1 cellular context compared by ENCODE assay signal in the genomic region with DNA sequence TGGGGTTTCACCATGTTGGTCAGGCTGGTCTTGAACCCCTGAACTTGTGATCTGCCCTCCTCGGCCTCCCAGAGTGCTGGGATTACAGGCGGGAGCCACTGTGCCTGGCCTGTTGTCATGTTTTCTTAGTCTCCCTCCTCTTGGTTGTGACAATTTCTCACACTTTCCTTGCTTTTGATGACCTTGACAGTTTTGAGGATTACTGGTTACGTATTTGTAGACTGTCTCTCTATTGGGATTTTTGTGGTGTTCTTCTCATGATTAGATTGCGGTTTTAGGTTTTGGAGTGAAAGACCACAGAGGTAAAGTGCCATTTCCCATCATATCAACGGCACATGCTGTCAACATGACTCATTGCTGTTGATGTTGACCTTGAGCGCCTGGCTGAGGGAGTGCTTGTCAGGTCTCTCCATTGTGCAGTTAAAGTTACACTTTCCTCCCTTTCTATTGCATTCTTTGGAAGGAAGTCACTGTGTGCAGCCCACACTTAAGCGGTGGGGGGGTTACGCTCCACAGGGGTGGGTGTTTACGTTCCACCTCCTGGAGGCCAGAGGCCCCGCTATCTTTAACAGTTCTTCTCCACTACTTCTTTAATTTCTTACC.
TF ChIP-seq lines count a peak whose summit lies in the region.

No MANE protein-coding gene starts in this region.

TF ChIP-seq in HEK293, 187 proteins besides CTCF, POLR2A, EP300 and RAD21 (continued from another document):
- TF ChIP-seq ZSCAN30 (tag by site-specific recombination; IDR thresholded peaks at IDR 0.05): 0 out of 2 replicates have a peak, but pooled peaks have one; percentile 12
- TF ChIP-seq KLF8 (tag by site-specific recombination; IDR thresholded peaks at IDR 0.05): 0 out of 2 replicates have a peak, but pooled peaks have one; percentile 29
- TF ChIP-seq ZNF335 (tag by site-specific recombination; conservative IDR thresholded peaks at IDR 0.05): peak; percentile 36; the same call in 1 of the 2 replicates
- TF ChIP-seq RBAK (tag by site-specific recombination; IDR thresholded peaks at IDR 0.05): peak; percentile 90
- no peak for TF ChIP-seq ZNF433 (tag by site-specific recombination; IDR thresholded peaks at IDR 0.05; ENCODE audit: low read depth)
- no peak for TF ChIP-seq ZNF341 (tag by site-specific recombination; IDR thresholded peaks at IDR 0.05; ENCODE audit: low read depth)
- TF ChIP-seq ZNF837 (tag by site-specific recombination; IDR thresholded peaks at IDR 0.05): no peak
- TF ChIP-seq ZNF791 (tag by site-specific recombination; IDR thresholded peaks at IDR 0.05): no peak
- TF ChIP-seq ZNF558 (tag by site-specific recombination; IDR thresholded peaks at IDR 0.05): peak; percentile 52; the same call in 1 of the 2 replicates
- 0 out of 2 replicates have a peak, but pooled peaks have one; percentile 44 for TF ChIP-seq ZNF843 (tag by site-specific recombination; IDR thresholded peaks at IDR 0.05)
- TF ChIP-seq ZNF423 (tag by site-specific recombination; IDR thresholded peaks at IDR 0.05): no peak
- TF ChIP-seq ZNF555 (tag by site-specific recombination; conservative IDR thresholded peaks at IDR 0.05): no peak
- TF ChIP-seq ZNF48 (tag by site-specific recombination; IDR thresholded peaks at IDR 0.05): no peak
- no peak for TF ChIP-seq ZNF311 (tag by site-specific recombination; IDR thresholded peaks at IDR 0.05; ENCODE audit: borderline replicate concordance)
- TF ChIP-seq, protein P1, sequence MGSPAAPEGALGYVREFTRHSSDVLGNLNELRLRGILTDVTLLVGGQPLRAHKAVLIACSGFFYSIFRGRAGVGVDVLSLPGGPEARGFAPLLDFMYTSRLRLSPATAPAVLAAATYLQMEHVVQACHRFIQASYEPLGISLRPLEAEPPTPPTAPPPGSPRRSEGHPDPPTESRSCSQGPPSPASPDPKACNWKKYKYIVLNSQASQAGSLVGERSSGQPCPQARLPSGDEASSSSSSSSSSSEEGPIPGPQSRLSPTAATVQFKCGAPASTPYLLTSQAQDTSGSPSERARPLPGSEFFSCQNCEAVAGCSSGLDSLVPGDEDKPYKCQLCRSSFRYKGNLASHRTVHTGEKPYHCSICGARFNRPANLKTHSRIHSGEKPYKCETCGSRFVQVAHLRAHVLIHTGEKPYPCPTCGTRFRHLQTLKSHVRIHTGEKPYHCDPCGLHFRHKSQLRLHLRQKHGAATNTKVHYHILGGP (tag by site-specific recombination; IDR thresholded peaks at IDR 0.05): no peak
- TF ChIP-seq GLIS1 (tag by site-specific recombination; IDR thresholded peaks at IDR 0.05): peak; percentile 94
- TF ChIP-seq ZNF214 (tag by site-specific recombination; IDR thresholded peaks at IDR 0.05; ENCODE audit: borderline replicate concordance): no peak
- no peak for TF ChIP-seq ZNF133 (tag by site-specific recombination; IDR thresholded peaks at IDR 0.05)
- no peak for TF ChIP-seq SCRT2 (tag by site-specific recombination; IDR thresholded peaks at IDR 0.05)
- TF ChIP-seq SALL2 (tag by site-specific recombination; IDR thresholded peaks at IDR 0.05; ENCODE audit: borderline replicate concordance): no peak
- TF ChIP-seq ZNF350 (tag by site-specific recombination; IDR thresholded peaks at IDR 0.05): no peak
- 0 out of 2 replicates have a peak, but pooled peaks have one; percentile 29 for TF ChIP-seq ZNF561 (tag by site-specific recombination; IDR thresholded peaks at IDR 0.05; ENCODE audit: borderline replicate concordance)
- TF ChIP-seq FEZF1 (tag by site-specific recombination; IDR thresholded peaks at IDR 0.05): peak; percentile 63
- no peak for TF ChIP-seq ZBTB1 (tag by site-specific recombination; IDR thresholded peaks at IDR 0.05)
- TF ChIP-seq, protein P2, sequence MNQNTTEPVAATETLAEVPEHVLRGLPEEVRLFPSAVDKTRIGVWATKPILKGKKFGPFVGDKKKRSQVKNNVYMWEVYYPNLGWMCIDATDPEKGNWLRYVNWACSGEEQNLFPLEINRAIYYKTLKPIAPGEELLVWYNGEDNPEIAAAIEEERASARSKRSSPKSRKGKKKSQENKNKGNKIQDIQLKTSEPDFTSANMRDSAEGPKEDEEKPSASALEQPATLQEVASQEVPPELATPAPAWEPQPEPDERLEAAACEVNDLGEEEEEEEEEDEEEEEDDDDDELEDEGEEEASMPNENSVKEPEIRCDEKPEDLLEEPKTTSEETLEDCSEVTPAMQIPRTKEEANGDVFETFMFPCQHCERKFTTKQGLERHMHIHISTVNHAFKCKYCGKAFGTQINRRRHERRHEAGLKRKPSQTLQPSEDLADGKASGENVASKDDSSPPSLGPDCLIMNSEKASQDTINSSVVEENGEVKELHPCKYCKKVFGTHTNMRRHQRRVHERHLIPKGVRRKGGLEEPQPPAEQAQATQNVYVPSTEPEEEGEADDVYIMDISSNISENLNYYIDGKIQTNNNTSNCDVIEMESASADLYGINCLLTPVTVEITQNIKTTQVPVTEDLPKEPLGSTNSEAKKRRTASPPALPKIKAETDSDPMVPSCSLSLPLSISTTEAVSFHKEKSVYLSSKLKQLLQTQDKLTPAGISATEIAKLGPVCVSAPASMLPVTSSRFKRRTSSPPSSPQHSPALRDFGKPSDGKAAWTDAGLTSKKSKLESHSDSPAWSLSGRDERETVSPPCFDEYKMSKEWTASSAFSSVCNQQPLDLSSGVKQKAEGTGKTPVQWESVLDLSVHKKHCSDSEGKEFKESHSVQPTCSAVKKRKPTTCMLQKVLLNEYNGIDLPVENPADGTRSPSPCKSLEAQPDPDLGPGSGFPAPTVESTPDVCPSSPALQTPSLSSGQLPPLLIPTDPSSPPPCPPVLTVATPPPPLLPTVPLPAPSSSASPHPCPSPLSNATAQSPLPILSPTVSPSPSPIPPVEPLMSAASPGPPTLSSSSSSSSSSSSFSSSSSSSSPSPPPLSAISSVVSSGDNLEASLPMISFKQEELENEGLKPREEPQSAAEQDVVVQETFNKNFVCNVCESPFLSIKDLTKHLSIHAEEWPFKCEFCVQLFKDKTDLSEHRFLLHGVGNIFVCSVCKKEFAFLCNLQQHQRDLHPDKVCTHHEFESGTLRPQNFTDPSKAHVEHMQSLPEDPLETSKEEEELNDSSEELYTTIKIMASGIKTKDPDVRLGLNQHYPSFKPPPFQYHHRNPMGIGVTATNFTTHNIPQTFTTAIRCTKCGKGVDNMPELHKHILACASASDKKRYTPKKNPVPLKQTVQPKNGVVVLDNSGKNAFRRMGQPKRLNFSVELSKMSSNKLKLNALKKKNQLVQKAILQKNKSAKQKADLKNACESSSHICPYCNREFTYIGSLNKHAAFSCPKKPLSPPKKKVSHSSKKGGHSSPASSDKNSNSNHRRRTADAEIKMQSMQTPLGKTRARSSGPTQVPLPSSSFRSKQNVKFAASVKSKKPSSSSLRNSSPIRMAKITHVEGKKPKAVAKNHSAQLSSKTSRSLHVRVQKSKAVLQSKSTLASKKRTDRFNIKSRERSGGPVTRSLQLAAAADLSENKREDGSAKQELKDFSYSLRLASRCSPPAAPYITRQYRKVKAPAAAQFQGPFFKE (tag by site-specific recombination; IDR thresholded peaks at IDR 0.05; ENCODE audit: borderline replicate concordance): no peak
- TF ChIP-seq, protein P3, sequence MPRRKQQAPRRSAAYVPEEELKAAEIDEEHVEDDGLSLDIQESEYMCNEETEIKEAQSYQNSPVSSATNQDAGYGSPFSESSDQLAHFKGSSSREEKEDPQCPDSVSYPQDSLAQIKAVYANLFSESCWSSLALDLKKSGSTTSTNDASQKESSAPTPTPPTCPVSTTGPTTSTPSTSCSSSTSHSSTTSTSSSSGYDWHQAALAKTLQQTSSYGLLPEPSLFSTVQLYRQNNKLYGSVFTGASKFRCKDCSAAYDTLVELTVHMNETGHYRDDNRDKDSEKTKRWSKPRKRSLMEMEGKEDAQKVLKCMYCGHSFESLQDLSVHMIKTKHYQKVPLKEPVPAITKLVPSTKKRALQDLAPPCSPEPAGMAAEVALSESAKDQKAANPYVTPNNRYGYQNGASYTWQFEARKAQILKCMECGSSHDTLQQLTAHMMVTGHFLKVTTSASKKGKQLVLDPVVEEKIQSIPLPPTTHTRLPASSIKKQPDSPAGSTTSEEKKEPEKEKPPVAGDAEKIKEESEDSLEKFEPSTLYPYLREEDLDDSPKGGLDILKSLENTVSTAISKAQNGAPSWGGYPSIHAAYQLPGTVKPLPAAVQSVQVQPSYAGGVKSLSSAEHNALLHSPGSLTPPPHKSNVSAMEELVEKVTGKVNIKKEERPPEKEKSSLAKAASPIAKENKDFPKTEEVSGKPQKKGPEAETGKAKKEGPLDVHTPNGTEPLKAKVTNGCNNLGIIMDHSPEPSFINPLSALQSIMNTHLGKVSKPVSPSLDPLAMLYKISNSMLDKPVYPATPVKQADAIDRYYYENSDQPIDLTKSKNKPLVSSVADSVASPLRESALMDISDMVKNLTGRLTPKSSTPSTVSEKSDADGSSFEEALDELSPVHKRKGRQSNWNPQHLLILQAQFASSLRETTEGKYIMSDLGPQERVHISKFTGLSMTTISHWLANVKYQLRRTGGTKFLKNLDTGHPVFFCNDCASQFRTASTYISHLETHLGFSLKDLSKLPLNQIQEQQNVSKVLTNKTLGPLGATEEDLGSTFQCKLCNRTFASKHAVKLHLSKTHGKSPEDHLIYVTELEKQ (tag by site-specific recombination; IDR thresholded peaks at IDR 0.05; ENCODE audit: borderline replicate concordance): peak; percentile 88; the same call in 1 of the 2 replicates
- no peak for TF ChIP-seq KLF1 (tag by site-specific recombination; IDR thresholded peaks at IDR 0.05)
- TF ChIP-seq ZNF169 (tag by site-specific recombination; IDR thresholded peaks at IDR 0.05): no peak
- TF ChIP-seq GLI2 (tag by site-specific recombination; IDR thresholded peaks at IDR 0.05; ENCODE audit: borderline replicate concordance, low read depth): no peak
- peak; percentile 71 for TF ChIP-seq TRIM28 (IDR thresholded peaks at IDR 0.05; ENCODE audit: borderline replicate concordance, low read length)
- TF ChIP-seq KLF10 (tag by site-specific recombination; IDR thresholded peaks at IDR 0.05): no peak
- TF ChIP-seq, protein P4, sequence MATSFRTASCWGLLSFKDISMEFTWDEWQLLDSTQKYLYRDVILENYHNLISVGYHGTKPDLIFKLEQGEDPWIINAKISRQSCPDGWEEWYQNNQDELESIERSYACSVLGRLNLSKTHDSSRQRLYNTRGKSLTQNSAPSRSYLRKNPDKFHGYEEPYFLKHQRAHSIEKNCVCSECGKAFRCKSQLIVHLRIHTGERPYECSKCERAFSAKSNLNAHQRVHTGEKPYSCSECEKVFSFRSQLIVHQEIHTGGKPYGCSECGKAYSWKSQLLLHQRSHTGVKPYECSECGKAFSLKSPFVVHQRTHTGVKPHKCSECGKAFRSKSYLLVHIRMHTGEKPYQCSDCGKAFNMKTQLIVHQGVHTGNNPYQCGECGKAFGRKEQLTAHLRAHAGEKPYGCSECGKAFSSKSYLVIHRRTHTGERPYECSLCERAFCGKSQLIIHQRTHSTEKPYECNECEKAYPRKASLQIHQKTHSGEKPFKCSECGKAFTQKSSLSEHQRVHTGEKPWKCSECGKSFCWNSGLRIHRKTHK (tag by site-specific recombination; IDR thresholded peaks at IDR 0.05): no peak
- TF ChIP-seq ZBTB8A (tag by site-specific recombination; IDR thresholded peaks at IDR 0.05): no peak
- peak; percentile 55 for TF ChIP-seq ZBTB17 (tag by site-specific recombination; IDR thresholded peaks at IDR 0.05)
- no peak for TF ChIP-seq ZNF621 (tag by site-specific recombination; IDR thresholded peaks at IDR 0.05)
- no peak for TF ChIP-seq ZNF121 (tag by site-specific recombination; IDR thresholded peaks at IDR 0.05)
- TF ChIP-seq, protein P5, sequence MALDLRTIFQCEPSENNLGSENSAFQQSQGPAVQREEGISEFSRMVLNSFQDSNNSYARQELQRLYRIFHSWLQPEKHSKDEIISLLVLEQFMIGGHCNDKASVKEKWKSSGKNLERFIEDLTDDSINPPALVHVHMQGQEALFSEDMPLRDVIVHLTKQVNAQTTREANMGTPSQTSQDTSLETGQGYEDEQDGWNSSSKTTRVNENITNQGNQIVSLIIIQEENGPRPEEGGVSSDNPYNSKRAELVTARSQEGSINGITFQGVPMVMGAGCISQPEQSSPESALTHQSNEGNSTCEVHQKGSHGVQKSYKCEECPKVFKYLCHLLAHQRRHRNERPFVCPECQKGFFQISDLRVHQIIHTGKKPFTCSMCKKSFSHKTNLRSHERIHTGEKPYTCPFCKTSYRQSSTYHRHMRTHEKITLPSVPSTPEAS (tag by site-specific recombination; IDR thresholded peaks at IDR 0.05): peak; percentile 91
- no peak for TF ChIP-seq ZNF114 (tag by site-specific recombination; IDR thresholded peaks at IDR 0.05)
- peak; percentile 38 for TF ChIP-seq GLIS2 (tag by site-specific recombination; IDR thresholded peaks at IDR 0.05)
- no peak for TF ChIP-seq ZNF354C (tag by site-specific recombination; IDR thresholded peaks at IDR 0.05; ENCODE audit: borderline replicate concordance, low read depth)
- peak; percentile 80; the same call in 1 of the 2 replicates for TF ChIP-seq ZNF184 (tag by site-specific recombination; IDR thresholded peaks at IDR 0.05)
- TF ChIP-seq ZNF175 (tag by site-specific recombination; IDR thresholded peaks at IDR 0.05): no peak
- TF ChIP-seq ZNF677 (tag by site-specific recombination; IDR thresholded peaks at IDR 0.05): peak; percentile 96
- TF ChIP-seq IKZF3 (tag by site-specific recombination; IDR thresholded peaks at IDR 0.05): no peak
- peak; percentile 89 for TF ChIP-seq ZNF660 (tag by site-specific recombination; IDR thresholded peaks at IDR 0.05)
